Comparison of ENCODE assay signal across 12 cellular contexts in genomic region chr10:75428434-75429158, GRCh38. TPM values are rescaled to one million over a fixed set of nuclear protein-coding genes. Genes with fewer than 3 reads are reported as not detected.
A peak's percentile ranks its signal among the peaks of the same experiment; 100 is the strongest.
DNase-seq lines count a peak whose midpoint lies in the region; ATAC-seq and TF ChIP-seq lines count a peak whose summit lies in the region.
"Had no signal": no experiment of that assay in that cellular context is flagged by ENCODE, and none has a peak within 500 bp of the region (broad histone marks: within the 10 kb centered on the region; RNA-seq: fewer than 3 reads in every experiment).

No MANE protein-coding gene starts in this region.

- H3K4me3 ChIP-seq in brain microvascular endothelial cell (ENCODE audit: low read depth, low read length), result no peak overlapping the region
- H3K4me3 ChIP-seq: pancreas had no signal

- POLR2A ChIA-PET in WTC11 (lab: Charles Lee), result no interaction called here

- in situ Hi-C loops in brain microvascular endothelial cell (cut with HindIII; ENCODE audit: low pct_ligation_motif_present, low sequenced_read_pairs), result no loop called here

- no peak overlapping the region for H3K27ac Mint-ChIP-seq in activated naive CD4-positive, alpha-beta T cell treated with anti-CD3 and anti-CD28 coated beads, Interleukin-2, amount 10 ng/mL, durations not matched to agents 7 days and 5 days
- H3K27ac Mint-ChIP-seq in WTC11, result no peak overlapping the region

- H3K27me3 ChIP-seq in brain microvascular endothelial cell (replicated peaks), result peaks cover 17% of the 10 kb centered on the region
- H3K27me3 ChIP-seq: pancreas had no signal

- H3K27me3 Mint-ChIP-seq in activated naive CD4-positive, alpha-beta T cell treated with anti-CD3 and anti-CD28 coated beads, Interleukin-2, amount 10 ng/mL, durations not matched to agents 7 days and 5 days, result peaks cover 55% of the 10 kb centered on the region
- H3K27me3 Mint-ChIP-seq in WTC11 (ENCODE audit: low read depth), result peaks cover 92% of the 10 kb centered on the region

- no peaks in the 10 kb centered on the region for H3K36me3 Mint-ChIP-seq in activated naive CD4-positive, alpha-beta T cell treated with anti-CD3 and anti-CD28 coated beads, Interleukin-2, amount 10 ng/mL, durations not matched to agents 7 days and 5 days
- no peaks in the 10 kb centered on the region for H3K36me3 Mint-ChIP-seq in WTC11

- CTCF ChIA-PET in activated naive CD4-positive, alpha-beta T cell treated with anti-CD3 and anti-CD28 coated beads, Interleukin-2, amount 10 ng/mL, durations not matched to agents 7 days and 5 days (lab: Charles Lee), result no interaction called here
- CTCF ChIA-PET in WTC11 (lab: Charles Lee), result no interaction called here

- no peaks in the 10 kb centered on the region for H3K36me3 ChIP-seq in brain microvascular endothelial cell (replicated peaks)
- H3K36me3 ChIP-seq: pancreas had no signal

- peak; percentile 43 for ATAC-seq in omental fat pad (ENCODE audit: low FRiP score)
- no peak for ATAC-seq in WTC11
- no peak for ATAC-seq in HG03039 (IDR thresholded peaks at IDR 0.05; ENCODE audit: unreplicated experiment)

- DNase-seq in EH (ENCODE audit: low read depth) (peak; percentile 13), MV-4-11 (lab: John Stamatoyannopoulos, UW) (peak; percentile 74), brain microvascular endothelial cell (peak; percentile 16), omental fat pad (ENCODE audit: low spot score) (no peak), WTC11 (ENCODE audit: low spot score) (no peak), NCI-H510A treated with DMSO at 0.1 percent for 48 hours (lab: John Stamatoyannopoulos, UW) (no peak)
- DNase-seq in activated naive CD4-positive, alpha-beta T cell treated with anti-CD3 and anti-CD28 coated beads, Interleukin-2, amount 10 ng/mL, durations not matched to agents 7 days and 5 days, result no peak
- DNase-seq: activated CD4-positive, alpha-beta T cell treated with anti-CD3 and anti-CD28 coated beads, Interleukin-2, amount 50 U/mL, for 1 hour; aorta; DMS 273 treated with DMSO at 0.1 percent for 48 hours had no signal

- no peak overlapping the region for H3K4me3 Mint-ChIP-seq in activated naive CD4-positive, alpha-beta T cell treated with anti-CD3 and anti-CD28 coated beads, Interleukin-2, amount 10 ng/mL, durations not matched to agents 7 days and 5 days
- H3K4me3 Mint-ChIP-seq in WTC11, result no peak overlapping the region

- no peaks in the 10 kb centered on the region for H3K9me3 Mint-ChIP-seq in activated naive CD4-positive, alpha-beta T cell treated with anti-CD3 and anti-CD28 coated beads, Interleukin-2, amount 10 ng/mL, durations not matched to agents 7 days and 5 days
- no peaks in the 10 kb centered on the region for H3K9me3 Mint-ChIP-seq in WTC11

- no peak overlapping the region for H3K27ac ChIP-seq in brain microvascular endothelial cell

- peaks cover 3% of the 10 kb centered on the region for H3K4me1 Mint-ChIP-seq in activated naive CD4-positive, alpha-beta T cell treated with anti-CD3 and anti-CD28 coated beads, Interleukin-2, amount 10 ng/mL, durations not matched to agents 7 days and 5 days
- H3K4me1 Mint-ChIP-seq in WTC11, result peaks cover 42% of the 10 kb centered on the region

- peak; percentile 8 for TF ChIP-seq CTCF in brain microvascular endothelial cell (IDR thresholded peaks at IDR 0.05; ENCODE audit: low read depth, low read length, missing control alignments)
- no peak for TF ChIP-seq CTCF in omental fat pad (IDR thresholded peaks at IDR 0.05)
- no peak for TF ChIP-seq CTCF in WTC11 (IDR thresholded peaks at IDR 0.05)

TF ChIP-seq in WTC11, 78 proteins besides CTCF, POLR2A, EP300 and RAD21:
- TF ChIP-seq ZNF138 (CRISPR knock-in tag; conservative IDR thresholded peaks at IDR 0.05) (no peak), FOXP1 (CRISPR knock-in tag; IDR thresholded peaks at IDR 0.05; ENCODE audit: borderline replicate concordance) (no peak), HMGA2 (CRISPR knock-in tag; IDR thresholded peaks at IDR 0.05) (no peak), E2F1 (CRISPR knock-in tag; IDR thresholded peaks at IDR 0.05) (no peak), ZNF512 (CRISPR knock-in tag; IDR thresholded peaks at IDR 0.05; ENCODE audit: borderline replicate concordance) (no peak), RELA (CRISPR knock-in tag; IDR thresholded peaks at IDR 0.05; ENCODE audit: borderline replicate concordance) (no peak), USF1 (CRISPR knock-in tag; IDR thresholded peaks at IDR 0.05) (no peak)

RNA-seq across cellular contexts. Expression of gene LRMDA, which starts 2.8 kb away (rescaled TPM):
- total RNA-seq in omental fat pad (10 to 100 TPM; 12.0 to 15.9 (median 13.9) TPM), WTC11 (2021) (0.48 to 0.92 TPM (median 0.78 TPM) in 3 replicates)

RNA-seq across cellular contexts. Expression of gene ZNF503, which starts 27.0 kb away (rescaled TPM):
- total RNA-seq in omental fat pad (10 to 100 TPM in 2 of 4 donors, 1 to 10 TPM in 2; 8.0 to 19.8 (median 11.2) TPM), WTC11 (2021) (0.25 to 0.39 TPM (median 0.34 TPM) in 3 replicates)

Comparison
In these comparisons a context has a peak if more than half of its experiments do, and no peak if none do; other contexts are left out.
1. DNase-seq: peak in EH (single experiment), MV-4-11 (single experiment) and brain microvascular endothelial cell (single experiment); none in omental fat pad (single experiment), activated naive CD4-positive, alpha-beta T cell treated with anti-CD3 and anti-CD28 coated beads, Interleukin-2, amount 10 ng/mL, durations not matched to agents 7 days and 5 days (single experiment), WTC11 (single experiment) and NCI-H510A treated with DMSO at 0.1 percent for 48 hours (single experiment).